Comparison of ENCODE assay signal across 19 cellular contexts in genomic region chr20:14512856-14513255, GRCh38.
DNase-seq lines count a peak whose midpoint lies in the region; ATAC-seq, FAIRE-seq and TF ChIP-seq lines count a peak whose summit lies in the region.
"Had no signal": no experiment of that assay in that cellular context is flagged by ENCODE, and none has a peak within 500 bp of the region (broad histone marks: within the 10 kb centered on the region; RNA-seq: fewer than 3 reads in every experiment).

No MANE protein-coding gene starts in this region.

- H3K79me2 ChIP-seq in SK-N-SH (ENCODE audit: insufficient read depth): no peaks in the 10 kb centered on the region

- H3K9ac ChIP-seq in SK-N-SH: no peak overlapping the region

- intact Hi-C loops in posterior vena cava (cut with DNase I) (no loop called here), dorsolateral prefrontal cortex (cut with DNase I) (no loop called here)

- POLR2A ChIA-PET in A549 (lab: Yijun Ruan, JAX) (no interaction called here), SK-N-SH (lab: Yijun Ruan, JAX) (no interaction called here)

- H3K4me1 ChIP-seq in A549: peaks cover 4% of the 10 kb centered on the region; the same call in 1 of the 3 replicates
- H3K4me1 ChIP-seq in SK-N-SH (ENCODE audit: control insufficient read depth in 1 of 2, insufficient read depth in 2 of 2, low read depth in 1 of 2, low read length in 1 of 2): no peaks in the 10 kb centered on the region; a peak in 1 of 4 replicates
- H3K4me1 ChIP-seq: SJCRH30 had no signal

- DNase-seq in A549 (ENCODE audit: low read depth in 1 of 2, low spot score in 1 of 2): no peak
- DNase-seq in LoVo (ENCODE audit: low spot score): peak; percentile 7
- DNase-seq in SK-N-SH: no peak
- DNase-seq in fibroblast of the aortic adventitia (ENCODE audit: low read depth): peak; percentile 21
- no peak for DNase-seq in retina
- DNase-seq in posterior vena cava (ENCODE audit: low spot score): no peak
- no peak for DNase-seq in dorsolateral prefrontal cortex
- DNase-seq: C1 segment of cervical spinal cord; CD8-positive, alpha-beta memory T cell; DMS79; GOT3; Kasumi-1; NCI-H187; NCI-H2107; NCI-H510A treated with DMSO at 0.1 percent for 48 hours; PC-9; SJCRH30 had no signal

- H3K36me3 ChIP-seq in SK-N-SH (replicated peaks in 1 of 2; ENCODE audit: control insufficient read depth in 1 of 2, insufficient read depth in 2 of 2, low read length in 1 of 2): no peaks in the 10 kb centered on the region
- H3K36me3 ChIP-seq: SJCRH30 had no signal

- TF ChIP-seq EP300 in A549 (IDR thresholded peaks at IDR 0.05) (no peak), SK-N-SH (IDR thresholded peaks at IDR 0.05; ENCODE audit: borderline replicate concordance in 1 of 2, low read depth in 1 of 2, low read length in 1 of 2) (no peak)

- H3K27ac ChIP-seq in A549 (no peak overlapping the region), SK-N-SH (ENCODE audit: low read depth in 2 of 2, low read length in 1 of 2) (no peak overlapping the region), dorsolateral prefrontal cortex (no peak overlapping the region)
- H3K27ac ChIP-seq: PC-9, SJCRH30 had no signal

- H3K4me3 ChIP-seq in A549 (no peak overlapping the region), SK-N-SH (ENCODE audit: low read depth in 2 of 2, low read length in 1 of 2) (no peak overlapping the region), fibroblast of the aortic adventitia (ENCODE audit: low read depth, low read length) (no peak overlapping the region), dorsolateral prefrontal cortex (no peak overlapping the region)
- H3K4me3 ChIP-seq: PC-9, SJCRH30 had no signal

- H3K9me3 ChIP-seq in A549: no peaks in the 10 kb centered on the region
- no peaks in the 10 kb centered on the region for H3K9me3 ChIP-seq in SK-N-SH
- H3K9me3 ChIP-seq: SJCRH30 had no signal

- H2AFZ ChIP-seq in SK-N-SH (ENCODE audit: low read depth): no peak overlapping the region
- H2AFZ ChIP-seq: PC-9 had no signal

- no peak for TF ChIP-seq POLR2A in A549 (IDR thresholded peaks at IDR 0.05; ENCODE audit: low read length)

- whole genome bisulfite sequencing in A549 (ENCODE audit: missing lambda C conversion rate): 3% methylated on average over 2 of the region's 2 CpGs
- WGBS in SK-N-SH (ENCODE audit: low lambda C conversion rate): 4% methylated on average over 2 of the region's 2 CpGs

- no peak for TF ChIP-seq CTCF in A549 (IDR thresholded peaks at IDR 0.05)
- no peak for TF ChIP-seq CTCF in SK-N-SH (IDR thresholded peaks at IDR 0.05)
- no peak for TF ChIP-seq CTCF in fibroblast of the aortic adventitia (IDR thresholded peaks at IDR 0.05; ENCODE audit: insufficient read depth, low read length)
- no peak for TF ChIP-seq CTCF in dorsolateral prefrontal cortex (IDR thresholded peaks at IDR 0.05 in 54 of 56, conservative IDR thresholded peaks at IDR 0.05 in 2 of 56; ENCODE audit: low read depth in 1 of 56, partially characterized antibody in 56 of 56)

- CTCF ChIA-PET in A549 (lab: Yijun Ruan, JAX): interaction anchor here (0.8 to 1.7 kb wide), 4 partner anchors 9 to 175 kb away, joined by 3 to 5 read pairs (median 4); partner anchors contain the start of gene FLRT3
- CTCF ChIA-PET in SK-N-SH (lab: Yijun Ruan, JAX): interaction anchor here (1.0 kb wide), 1 partner anchor 10 kb away, joined by 4 read pairs; no protein-coding TSS in a partner anchor

- no peak for FAIRE-seq in A549 (lab: Jason Lieb, UNC)
- FAIRE-seq: GM12892, GM18507 had no signal

- peak overlapping the region; percentile 16; the same call in 1 of the 3 replicates for H3K4me2 ChIP-seq in A549
- H3K4me2 ChIP-seq in SK-N-SH: no peak overlapping the region
- H3K4me2 ChIP-seq: PC-9 had no signal

- no peaks in the 10 kb centered on the region for H4K20me1 ChIP-seq in SK-N-SH (ENCODE audit: insufficient read depth)

- ATAC-seq in A549: no peak

- H3F3A ChIP-seq in SK-N-SH (replicated peaks; ENCODE audit: insufficient read depth): no peaks in the 10 kb centered on the region

- TF ChIP-seq RAD21 in A549 (conservative IDR thresholded peaks at IDR 0.05 in 1 of 2, IDR thresholded peaks at IDR 0.05 in 1 of 2) (no peak), SK-N-SH (IDR thresholded peaks at IDR 0.05; ENCODE audit: low read length) (no peak)

- no peaks in the 10 kb centered on the region for H3K9me2 ChIP-seq in SK-N-SH

- H3K27me3 ChIP-seq in SK-N-SH (ENCODE audit: insufficient read depth) (no peaks in the 10 kb centered on the region), dorsolateral prefrontal cortex (no peaks in the 10 kb centered on the region)
- H3K27me3 ChIP-seq: SJCRH30 had no signal

TF ChIP-seq in A549, 52 proteins besides CTCF, POLR2A, EP300 and RAD21:
- TF ChIP-seq GATA3 (IDR thresholded peaks at IDR 0.05; ENCODE audit: borderline replicate concordance) (0 out of 2 replicates have a peak, but pooled peaks have one; percentile 9), ZNF302 (CRISPR knock-in tag; IDR thresholded peaks at IDR 0.05) (no peak)
TF ChIP-seq in A549: peak in this region for 1.

TF ChIP-seq in SK-N-SH, 30 proteins besides CTCF, POLR2A, EP300 and RAD21:
- TF ChIP-seq ELF1 (IDR thresholded peaks at IDR 0.05) (no peak), TCF12 (IDR thresholded peaks at IDR 0.05) (no peak), FOXJ3 (CRISPR knock-in tag; IDR thresholded peaks at IDR 0.05) (no peak), NFIC (IDR thresholded peaks at IDR 0.05; ENCODE audit: borderline replicate concordance) (0 out of 2 replicates have a peak, but pooled peaks have one; percentile 16), MAX (IDR thresholded peaks at IDR 0.05; ENCODE audit: low read depth) (no peak), CHD2 (IDR thresholded peaks at IDR 0.05; ENCODE audit: low read length, partially characterized antibody) (no peak), GATA2 (CRISPR knock-in tag; IDR thresholded peaks at IDR 0.05) (no peak)

Comparison
In these comparisons a context has a peak if more than half of its experiments do, and no peak if none do; other contexts are left out.
1. DNase-seq: peak in LoVo (single experiment) and fibroblast of the aortic adventitia (single experiment); none in A549 (0 of 2), SK-N-SH (single experiment), retina (single experiment), posterior vena cava (single experiment) and dorsolateral prefrontal cortex (0 of 10).